25 cellular contexts compared by ENCODE assay signal in the genomic region with DNA sequence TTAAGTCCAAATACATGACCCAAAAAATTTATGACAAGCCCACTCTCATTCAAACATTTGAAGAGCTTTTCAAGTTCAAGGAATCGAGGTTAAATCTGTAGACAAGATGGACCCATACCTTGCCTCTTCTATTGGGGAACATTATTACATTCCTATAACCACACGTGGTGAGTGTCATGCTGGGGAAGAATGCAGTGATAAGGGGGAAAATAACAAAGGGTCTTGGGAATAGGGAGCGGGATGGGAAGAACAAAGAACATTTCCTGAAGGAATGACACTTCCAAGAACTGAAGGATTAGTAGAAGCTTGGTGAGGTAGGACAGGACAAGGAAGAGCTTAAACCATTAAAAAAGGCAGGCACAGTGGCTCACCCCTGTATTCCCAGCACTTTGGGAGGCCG. TPM values are rescaled to one million over a fixed set of nuclear protein-coding genes. Genes with fewer than 3 reads are reported as not detected.
A peak's percentile ranks its signal among the peaks of the same experiment; 100 is the strongest.
DNase-seq lines count a peak whose midpoint lies in the region; ATAC-seq and TF ChIP-seq lines count a peak whose summit lies in the region.
"Had no signal": no experiment of that assay in that cellular context is flagged by ENCODE, and none has a peak within 500 bp of the region (broad histone marks: within the 10 kb centered on the region; RNA-seq: fewer than 3 reads in every experiment).

No MANE protein-coding gene starts in this region.

- H2AK5ac ChIP-seq in mesendoderm (ENCODE audit: low read length): no peak overlapping the region

- no peak for DNase-seq in T-helper 2 cell treated with Interferon-gamma antibody and Interleukin-4, amounts not matched to agents 5 μg/mL and 100 μg/mL, for 36 hours (ENCODE audit: low spot score)
- DNase-seq in T-helper 2 cell: no peak
- no peak for DNase-seq in CD8-positive, alpha-beta T cell
- no peak for DNase-seq in T-cell
- DNase-seq in mesendoderm: peak; percentile 75
- no peak for DNase-seq in right lobe of liver
- no peak for DNase-seq in testis
- DNase-seq in DMS53 (lab: John Stamatoyannopoulos, UW): no peak
- DNase-seq: Calu3, DND-41, GM23248, HCEC 1CT, KG1, MM.1S, NCI-H2029, NCI-H2227 treated with DMSO at 0.1 percent for 48 hours, NCI-H526 treated with DMSO at 0.1 percent for 48 hours, PC-9, SJCRH30 had no signal

- peak overlapping the region; percentile 22 for H3K27ac Mint-ChIP-seq in T-helper 2 cell treated with Interferon-gamma antibody and Interleukin-4, amounts not matched to agents 5 μg/mL and 100 μg/mL, for 36 hours
- peak overlapping the region; percentile 60 for H3K27ac Mint-ChIP-seq in CD8-positive, alpha-beta T cell
- H3K27ac Mint-ChIP-seq in T-cell: peak overlapping the region; percentile 21 to 74

- H3K23ac ChIP-seq in mesendoderm (ENCODE audit: low read length): no peak overlapping the region

- peaks cover 28% of the 10 kb centered on the region for H3K4me1 Mint-ChIP-seq in T-helper 2 cell treated with Interferon-gamma antibody and Interleukin-4, amounts not matched to agents 5 μg/mL and 100 μg/mL, for 36 hours (ENCODE audit: low read depth)
- peaks cover 29% of the 10 kb centered on the region for H3K4me1 Mint-ChIP-seq in CD8-positive, alpha-beta T cell (ENCODE audit: low read depth)
- peaks cover 27 to 39% (median 31%) of the 10 kb centered on the region in 3 donors for H3K4me1 Mint-ChIP-seq in T-cell

- H3K27me3 ChIP-seq in CD8-positive, alpha-beta T cell (ENCODE audit: insufficient read depth, low read length): no peaks in the 10 kb centered on the region
- H3K27me3 ChIP-seq in mesendoderm (ENCODE audit: insufficient read depth, low read length, poor library complexity): no peaks in the 10 kb centered on the region
- no peaks in the 10 kb centered on the region for H3K27me3 ChIP-seq in right lobe of liver
- H3K27me3 ChIP-seq in testis: no peaks in the 10 kb centered on the region
- H3K27me3 ChIP-seq: SJCRH30 had no signal

- WGBS in mesendoderm (ENCODE audit: extremely low coverage, insufficient coverage, low lambda C conversion rate): no CpG with 5 or more reads among the region's 4 CpGs
- WGBS in right lobe of liver (ENCODE audit: insufficient coverage, low coverage, low lambda C conversion rate, missing lambda C conversion rate): 69% methylated on average over 3 of the region's 4 CpGs
- WGBS in testis, 2 donors: 72 to 75% methylated on average over 4 of the region's 4 CpGs

- no peaks in the 10 kb centered on the region for H3K79me1 ChIP-seq in mesendoderm (ENCODE audit: low read length)

- POLR2A ChIA-PET in CD8-positive, alpha-beta T cell (lab: Charles Lee): no interaction called here
- POLR2A ChIA-PET in T-cell (lab: Charles Lee): no interaction called here

- no peak overlapping the region for H3K4ac ChIP-seq in mesendoderm (ENCODE audit: low read depth, low read length)

- H3K4me2 ChIP-seq in mesendoderm (ENCODE audit: low read length): no peak overlapping the region
- H3K4me2 ChIP-seq: PC-9 had no signal

- no peaks in the 10 kb centered on the region for H3K9me3 Mint-ChIP-seq in T-helper 2 cell treated with Interferon-gamma antibody and Interleukin-4, amounts not matched to agents 5 μg/mL and 100 μg/mL, for 36 hours
- no peaks in the 10 kb centered on the region for H3K9me3 Mint-ChIP-seq in CD8-positive, alpha-beta T cell
- no peaks in the 10 kb centered on the region for H3K9me3 Mint-ChIP-seq in T-cell

- peak overlapping the region; percentile 1 for H3K4me3 Mint-ChIP-seq in T-helper 2 cell treated with Interferon-gamma antibody and Interleukin-4, amounts not matched to agents 5 μg/mL and 100 μg/mL, for 36 hours
- H3K4me3 Mint-ChIP-seq in CD8-positive, alpha-beta T cell: no peak overlapping the region
- peak overlapping the region in 1 of 3 donors; percentile 28 for H3K4me3 Mint-ChIP-seq in T-cell

- H3K9ac ChIP-seq in mesendoderm (ENCODE audit: low read length): no peak overlapping the region
- H3K9ac ChIP-seq: GM23248 had no signal

- TF ChIP-seq CTCF in CD8-positive, alpha-beta T cell (IDR thresholded peaks at IDR 0.05): no peak
- TF ChIP-seq CTCF in right lobe of liver (IDR thresholded peaks at IDR 0.05): no peak
- no peak for TF ChIP-seq CTCF in testis (IDR thresholded peaks at IDR 0.05)

- no peak overlapping the region for H2BK120ac ChIP-seq in mesendoderm (ENCODE audit: low read depth, low read length)

- H3K79me2 ChIP-seq in mesendoderm (ENCODE audit: control insufficient read depth, insufficient read depth, low read length): no peaks in the 10 kb centered on the region

- no peak overlapping the region for H3K27ac ChIP-seq in CD8-positive, alpha-beta T cell (ENCODE audit: low read depth, low read length)
- no peak overlapping the region for H3K27ac ChIP-seq in mesendoderm (ENCODE audit: low read depth, low read length)
- H3K27ac ChIP-seq in right lobe of liver: no peak overlapping the region
- H3K27ac ChIP-seq in testis: no peak overlapping the region
- H3K27ac ChIP-seq: 22Rv1, GM23248, PC-9, SJCRH30 had no signal

- H3K36me3 Mint-ChIP-seq in T-helper 2 cell treated with Interferon-gamma antibody and Interleukin-4, amounts not matched to agents 5 μg/mL and 100 μg/mL, for 36 hours (ENCODE audit: low read depth): peaks cover 2% of the 10 kb centered on the region
- H3K36me3 Mint-ChIP-seq in CD8-positive, alpha-beta T cell: no peaks in the 10 kb centered on the region
- no peaks in the 10 kb centered on the region for H3K36me3 Mint-ChIP-seq in T-cell

- no peak overlapping the region for H2BK15ac ChIP-seq in mesendoderm (replicated peaks; ENCODE audit: low read depth)

- H2BK5ac ChIP-seq in mesendoderm (ENCODE audit: low read length): no peak overlapping the region

- intact Hi-C loops in CD8-positive, alpha-beta T cell (cut with DNase I, micrococcal nuclease): no loop called here
- intact Hi-C loops in right lobe of liver (cut with DNase I) (no loop called here), testis (cut with DNase I; ENCODE audit: low total_unique reads) (no loop called here)

- peaks cover 30% of the 10 kb centered on the region for H3K4me1 ChIP-seq in CD8-positive, alpha-beta T cell (ENCODE audit: insufficient read depth, low read length)
- peaks cover 2% of the 10 kb centered on the region for H3K4me1 ChIP-seq in mesendoderm (ENCODE audit: control insufficient read depth, low read depth, low read length)
- peaks cover 0 to 31% (median 13%) of the 10 kb centered on the region in 4 donors for H3K4me1 ChIP-seq in right lobe of liver
- no peaks in the 10 kb centered on the region for H3K4me1 ChIP-seq in testis

- H3K18ac ChIP-seq in mesendoderm (ENCODE audit: low read length): no peak overlapping the region

- TF ChIP-seq POLR2A in right lobe of liver (IDR thresholded peaks at IDR 0.05) (no peak), testis (IDR thresholded peaks at IDR 0.05) (no peak)

- H4K8ac ChIP-seq in mesendoderm (ENCODE audit: low read depth, low read length): no peak overlapping the region

- no peak for ATAC-seq in CD8-positive, alpha-beta T cell
- ATAC-seq in T-cell (replicated peaks in 1 of 4) (no peak), right lobe of liver (no peak)
- ATAC-seq: Right ventricle myocardium inferior, SK-N-SH treated with all-trans-retinoic acid at 6 μM for 48 hours had no signal

- H3K27me3 Mint-ChIP-seq in T-helper 2 cell treated with Interferon-gamma antibody and Interleukin-4, amounts not matched to agents 5 μg/mL and 100 μg/mL, for 36 hours (ENCODE audit: low read depth): no peaks in the 10 kb centered on the region
- no peaks in the 10 kb centered on the region for H3K27me3 Mint-ChIP-seq in CD8-positive, alpha-beta T cell (ENCODE audit: low read depth)
- H3K27me3 Mint-ChIP-seq in T-cell: no peaks in the 10 kb centered on the region

- no peak overlapping the region for H3K56ac ChIP-seq in mesendoderm (ENCODE audit: low read length)

- no peaks in the 10 kb centered on the region for H3K9me3 ChIP-seq in CD8-positive, alpha-beta T cell (ENCODE audit: low read length)
- H3K9me3 ChIP-seq in right lobe of liver (no peaks in the 10 kb centered on the region), testis (no peaks in the 10 kb centered on the region)
- H3K9me3 ChIP-seq: SJCRH30 had no signal

- no peak overlapping the region for H4K5ac ChIP-seq in mesendoderm (ENCODE audit: low read length)

- H3K36me3 ChIP-seq in CD8-positive, alpha-beta T cell (ENCODE audit: insufficient read depth, low read length): no peaks in the 10 kb centered on the region
- H3K36me3 ChIP-seq in mesendoderm (ENCODE audit: control insufficient read depth, insufficient read depth, low read length) (no peaks in the 10 kb centered on the region), right lobe of liver (peaks cover 0 to 15% (median 7%) of the 10 kb centered on the region in 4 donors), testis (ENCODE audit: low read depth, missing control alignments) (no peaks in the 10 kb centered on the region)
- H3K36me3 ChIP-seq: SJCRH30 had no signal

- no peak overlapping the region for H3K4me3 ChIP-seq in CD8-positive, alpha-beta T cell (ENCODE audit: low read depth, low read length)
- no peak overlapping the region for H3K4me3 ChIP-seq in mesendoderm (ENCODE audit: low read length)
- no peak overlapping the region for H3K4me3 ChIP-seq in right lobe of liver
- no peak overlapping the region for H3K4me3 ChIP-seq in testis
- H3K4me3 ChIP-seq: GM23248, PC-9, SJCRH30 had no signal

- CTCF ChIA-PET in CD8-positive, alpha-beta T cell (lab: Charles Lee): no interaction called here
- CTCF ChIA-PET in T-cell (lab: Charles Lee): interaction anchor here in 1 of 2 donors (1.0 kb wide), 1 partner anchor 32 kb away, joined by 3 read pairs; no protein-coding TSS in a partner anchor

RNA-seq across cellular contexts. Expression of a gene that starts 18.8 kb away (rescaled TPM):
- total RNA-seq in CD8-positive, alpha-beta T cell: under 1 TPM in 1 of 2 experiments, not detected in 1; 0.16 TPM
- total RNA-seq in T-cell: under 1 TPM in 1 of 5 donors, not detected in 4; 0.39 TPM
- polyA plus RNA-seq in mesendoderm (2013, experiment 1 of 2): 0.27 TPM
- polyA plus RNA-seq in mesendoderm (2013, experiment 2 of 2): 0.56 TPM
- total RNA-seq in right lobe of liver: 100 to 1,000 TPM in 2 of 6 experiments, 10 to 100 TPM in 4; 64.8 to 117 (median 79.2) TPM
- 1 to 10 TPM in 1 of 2 donors, under 1 TPM in 1; 0.94 to 1.5 TPM for total RNA-seq in testis
- polyA plus RNA-seq in testis (ENCODE audit: insufficient read depth, low read depth, low replicate concordance): 3.5 TPM

RNA-seq across cellular contexts. Expression of a gene that starts 31.0 kb away (rescaled TPM):
- total RNA-seq in CD8-positive, alpha-beta T cell: 1 to 10 TPM; 3.2 to 3.6 TPM
- 1 to 10 TPM in 3 of 5 donors, under 1 TPM in 2; 0.53 to 9.1 (median 1.7) TPM for total RNA-seq in T-cell
- not detected for polyA plus RNA-seq in mesendoderm (2013, experiment 1 of 2)
- polyA plus RNA-seq in mesendoderm (2013, experiment 2 of 2): not detected
- total RNA-seq in right lobe of liver: 1 to 10 TPM in 2 of 6 experiments, under 1 TPM in 2, not detected in 2; 0.19 to 1.5 (median 0.91) TPM
- under 1 TPM in 1 of 2 donors, not detected in 1; 0.31 TPM for total RNA-seq in testis
- polyA plus RNA-seq in testis (ENCODE audit: insufficient read depth, low read depth, low replicate concordance): 0.45 TPM
- total RNA-seq: Calu3, GM23248, NCI-H460, PC-9, Right ventricle myocardium inferior, RPMI7951, SJCRH30 had no signal
- polyA plus RNA-seq: BJ had no signal

Comparison
In these comparisons a context has a peak if more than half of its experiments do, and no peak if none do; other contexts are left out.
1. RNA of a gene that starts 18.8 kb away (total RNA-seq): 64.8 to 117 TPM in right lobe of liver; 0.94 to 1.5 TPM in testis, 0.16 TPM in CD8-positive, alpha-beta T cell and 0.39 TPM in T-cell; every median in the first group is over 10 times any median in the second.
2. Peak in every context shown above with its lines, with median percentiles within 50 percentile points of each other: H3K27ac Mint-ChIP-seq.